In the genomic region with DNA sequence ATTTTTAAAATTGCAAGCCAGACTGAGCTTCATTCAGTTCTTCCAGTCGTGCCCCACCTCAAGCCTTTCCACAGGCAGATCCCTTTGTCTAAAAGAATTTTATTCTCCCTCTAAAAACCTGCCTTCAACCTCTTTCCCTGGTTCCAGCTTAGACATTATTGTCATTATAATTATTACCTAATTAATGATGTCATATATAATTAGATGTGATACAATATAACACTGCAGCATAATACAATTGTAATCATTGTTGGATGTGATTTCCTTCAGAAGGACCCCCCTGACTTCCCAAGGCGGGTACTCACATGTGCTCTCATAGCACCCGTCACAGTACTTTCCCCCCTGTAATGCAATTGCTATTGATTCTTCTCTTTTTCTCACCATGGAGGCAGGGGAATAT, we compare ENCODE assay signal across 27 cellular contexts.
"Had no signal": no experiment of that assay in that cellular context is flagged by ENCODE, and none has a peak within 500 bp of the region (broad histone marks: within the 10 kb centered on the region; RNA-seq: fewer than 3 reads in every experiment).

No MANE protein-coding gene starts in this region.

- DNase-seq: colonic mucosa; cortex of kidney; dermis blood vessel endothelial cell; dorsolateral prefrontal cortex; effector CD4-positive, alpha-beta T cell; effector CD8-positive, alpha-beta T cell; effector memory CD8-positive, alpha-beta T cell; endodermal cell; erythroblast; esophagus squamous epithelium; foreskin fibroblast; foreskin keratinocyte; foreskin melanocyte; gastrocnemius medialis; head of caudate nucleus; heart left ventricle; heart right ventricle had no signal

- H3K27me3 ChIP-seq: colonic mucosa, esophagus muscularis mucosa, esophagus squamous epithelium, foreskin keratinocyte, gastrocnemius medialis, gastroesophageal sphincter, heart left ventricle, heart right ventricle had no signal

- H3K36me3 ChIP-seq: colonic mucosa, esophagus muscularis mucosa, esophagus squamous epithelium, gastrocnemius medialis, gastroesophageal sphincter, heart left ventricle, heart right ventricle had no signal

- H3K4me1 ChIP-seq: colonic mucosa, esophagus muscularis mucosa, esophagus squamous epithelium, foreskin keratinocyte, gastrocnemius medialis, gastroesophageal sphincter, heart left ventricle, heart right ventricle had no signal

- H3K27ac ChIP-seq: colonic mucosa, coronary artery, dorsolateral prefrontal cortex, epithelial cell of prostate, esophagus muscularis mucosa, esophagus squamous epithelium, foreskin keratinocyte, gastrocnemius medialis, gastroesophageal sphincter, heart left ventricle, heart right ventricle had no signal

- H3K27ac Mint-ChIP-seq: dendritic cell treated with granulocyte-macrophage colony-stimulating factor and Interleukin-4, amounts not matched to agents 40 ng/mL and 50 ng/mL, for 4 days; effector memory CD8-positive, alpha-beta T cell; endodermal cell had no signal

- ATAC-seq: effector memory CD8-positive, alpha-beta T cell; esophagus mucosa; foreskin keratinocyte; gastrocnemius medialis; gastroesophageal sphincter; heart left ventricle; heart right ventricle had no signal

- H3K9me3 Mint-ChIP-seq: dendritic cell treated with granulocyte-macrophage colony-stimulating factor and Interleukin-4, amounts not matched to agents 40 ng/mL and 50 ng/mL, for 4 days; effector memory CD8-positive, alpha-beta T cell had no signal

- H3K4me3 Mint-ChIP-seq: dendritic cell treated with granulocyte-macrophage colony-stimulating factor and Interleukin-4, amounts not matched to agents 40 ng/mL and 50 ng/mL, for 4 days; effector memory CD8-positive, alpha-beta T cell; endodermal cell had no signal

- H3K4me3 ChIP-seq: colonic mucosa, coronary artery, dorsolateral prefrontal cortex, esophagus muscularis mucosa, esophagus squamous epithelium, gastrocnemius medialis, gastroesophageal sphincter, heart left ventricle, heart right ventricle had no signal

- H3K27me3 Mint-ChIP-seq: dendritic cell treated with granulocyte-macrophage colony-stimulating factor and Interleukin-4, amounts not matched to agents 40 ng/mL and 50 ng/mL, for 4 days had no signal

- H3K9me3 ChIP-seq: colonic mucosa, esophagus muscularis mucosa, esophagus squamous epithelium, gastrocnemius medialis, gastroesophageal sphincter, heart left ventricle, heart right ventricle had no signal

- FAIRE-seq: colon, endometrium, endothelial cell of umbilical vein, frontal cortex had no signal
